In the genomic region with DNA sequence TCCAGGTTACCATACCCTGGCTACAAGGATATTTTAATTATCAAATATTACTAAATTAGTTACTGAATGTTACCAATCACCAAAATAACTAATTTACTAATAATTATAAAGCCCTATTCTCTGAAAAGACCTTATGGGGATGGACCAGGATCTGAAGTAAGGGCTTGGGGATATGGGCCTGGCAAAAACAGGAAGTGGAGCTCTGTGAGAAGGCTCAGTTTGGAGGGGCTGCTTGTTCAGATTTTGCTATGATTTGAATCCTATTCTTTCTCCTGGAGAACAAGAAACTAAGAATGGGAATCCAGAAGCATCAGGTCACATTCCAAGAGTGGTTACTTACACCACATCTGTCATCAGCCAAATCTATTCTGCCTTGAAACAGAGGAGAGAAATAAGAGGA, we compare ENCODE assay signal across 31 cellular contexts.
"Had no signal": no experiment of that assay in that cellular context is flagged by ENCODE, and none has a peak within 500 bp of the region (broad histone marks: within the 10 kb centered on the region; RNA-seq: fewer than 3 reads in every experiment).

No MANE protein-coding gene starts in this region.

- H3K4me3 ChIP-seq: coronary artery, esophagus squamous epithelium, heart right ventricle, left lung, neural progenitor cell, ovary, psoas muscle, sigmoid colon, spleen, testis, tibial artery had no signal

- H3K27me3 ChIP-seq: esophagus squamous epithelium, heart right ventricle, left lung, neural progenitor cell, ovary, sigmoid colon, spleen, testis, tibial artery had no signal

- H3K36me3 ChIP-seq: esophagus squamous epithelium, heart right ventricle, left lung, neural progenitor cell, ovary, sigmoid colon, spleen, tibial artery had no signal

- H3K27me3 Mint-ChIP-seq: type B pancreatic cell had no signal

- H2AFZ ChIP-seq: neural progenitor cell had no signal

- H3K9ac ChIP-seq: neural progenitor cell had no signal

- H3K4me1 Mint-ChIP-seq: naive thymus-derived CD4-positive, alpha-beta T cell; stimulated activated memory B cell treated with anti-CD40 and anti-IgM and Interleukin-4, amounts not matched to agents 10 μg/mL and 1 μg/mL and 100 μg/mL, for 72 hours had no signal

- H3K4me3 Mint-ChIP-seq: naive thymus-derived CD4-positive, alpha-beta T cell; nephron; neural progenitor cell; stimulated activated memory B cell treated with anti-CD40 and anti-IgM and Interleukin-4, amounts not matched to agents 10 μg/mL and 1 μg/mL and 100 μg/mL, for 72 hours; type B pancreatic cell had no signal

- ATAC-seq: heart right ventricle; left cardiac atrium; left lung; naive thymus-derived CD4-positive, alpha-beta T cell; psoas muscle; right cardiac atrium; stimulated activated memory B cell treated with anti-CD40 and anti-IgM and Interleukin-4, amounts not matched to agents 10 μg/mL and 1 μg/mL and 100 μg/mL, for 72 hours; stimulated activated naive CD8-positive, alpha-beta T cell treated with anti-CD3 and anti-CD28 coated beads, Interleukin-15, Interleukin-2, amounts not matched to agents 100 U/mL and 50 U/mL, for 24 hours had no signal

- H3K36me3 Mint-ChIP-seq: naive thymus-derived CD4-positive, alpha-beta T cell; neural progenitor cell; stimulated activated memory B cell treated with anti-CD40 and anti-IgM and Interleukin-4, amounts not matched to agents 10 μg/mL and 1 μg/mL and 100 μg/mL, for 72 hours; type B pancreatic cell had no signal

- H3K27ac Mint-ChIP-seq: naive thymus-derived CD4-positive, alpha-beta T cell; nephron; neural progenitor cell; stimulated activated memory B cell treated with anti-CD40 and anti-IgM and Interleukin-4, amounts not matched to agents 10 μg/mL and 1 μg/mL and 100 μg/mL, for 72 hours; type B pancreatic cell had no signal

- H3K9me3 Mint-ChIP-seq: neural progenitor cell; stimulated activated memory B cell treated with anti-CD40 and anti-IgM and Interleukin-4, amounts not matched to agents 10 μg/mL and 1 μg/mL and 100 μg/mL, for 72 hours had no signal

- DNase-seq: dermis blood vessel endothelial cell; effector memory CD4-positive, alpha-beta T cell; esophagus squamous epithelium; foreskin melanocyte; glutamatergic neuron; heart right ventricle; hippocampal formation; left cardiac atrium; left lung; mesendoderm; midbrain; naive thymus-derived CD4-positive, alpha-beta T cell; nucleus accumbens; ovary; posterior cingulate gyrus; psoas muscle; right cardiac atrium; sigmoid colon; spleen; stimulated activated CD4-positive, alpha-beta T cell treated with anti-CD3 and anti-CD28 coated beads, Interleukin-4, amount 100 ng/mL, for 4 hours; stimulated activated naive CD8-positive, alpha-beta T cell treated with anti-CD3 and anti-CD28 coated beads, Interleukin-15, Interleukin-2, amounts not matched to agents 100 U/mL and 50 U/mL, for 24 hours; substantia nigra; testis; tibial artery had no signal

- H3K4me1 ChIP-seq: esophagus squamous epithelium, heart right ventricle, left lung, psoas muscle, sigmoid colon, spleen, testis, tibial artery had no signal

- FAIRE-seq: endothelial cell of umbilical vein, islet of Langerhans had no signal

- H3K27ac ChIP-seq: coronary artery, esophagus squamous epithelium, heart right ventricle, left lung, neural progenitor cell, ovary, psoas muscle, sigmoid colon, spleen, testis, tibial artery had no signal

- H3K9me3 ChIP-seq: esophagus squamous epithelium, heart right ventricle, left lung, ovary, psoas muscle, sigmoid colon, spleen, testis, tibial artery had no signal
